Comparison of ENCODE assay signal across 23 cellular contexts in genomic region chr4:105657117-105657765, GRCh38.
"Had no signal": no experiment of that assay in that cellular context is flagged by ENCODE, and none has a peak within 500 bp of the region (broad histone marks: within the 10 kb centered on the region; RNA-seq: fewer than 3 reads in every experiment).

No MANE protein-coding gene starts in this region.

- H3K79me2 ChIP-seq: hepatocyte had no signal

- H3K27ac ChIP-seq: coronary artery, esophagus muscularis mucosa, hepatocyte, left ventricle myocardium inferior, lower lobe of right lung, neural progenitor cell, ovary, suprapubic skin, thyroid gland had no signal

- ATAC-seq: left cardiac atrium; lower lobe of right lung; natural killer cell treated with Interleukin-12 subunit alpha and Interleukin-12 subunit beta and Interleukin-15 and Interleukin-18, amount 100 ng/mL, for 72 hours; right cardiac atrium had no signal

- H3K9ac ChIP-seq: neural progenitor cell had no signal

- H2AFZ ChIP-seq: hepatocyte, neural progenitor cell had no signal

- DNase-seq: effector CD4-positive, alpha-beta T cell; foreskin melanocyte; head of caudate nucleus; kidney; left cardiac atrium; left ventricle myocardium inferior; lower lobe of right lung; mesenchymal stem cell; midbrain; nucleus accumbens; ovary; right cardiac atrium; stimulated activated CD4-positive, alpha-beta T cell treated with anti-CD3 and anti-CD28 coated beads, Interleukin-2, amount 100 ng/mL, for 48 hours; stimulated activated naive CD4-positive, alpha-beta T cell treated with Interleukin-2 at 50 U/mL for 16 hours; thyroid gland had no signal

- H3K4me2 ChIP-seq: hepatocyte, neural progenitor cell, smooth muscle cell had no signal

- H3K36me3 ChIP-seq: esophagus muscularis mucosa, left ventricle myocardium inferior, lower lobe of right lung, neural progenitor cell, ovary, suprapubic skin, thyroid gland had no signal

- H3K9me3 ChIP-seq: esophagus muscularis mucosa, left ventricle myocardium inferior, lower lobe of right lung, ovary, suprapubic skin, thyroid gland had no signal

- FAIRE-seq: kidney, urothelium cell line had no signal

- H3K4me1 ChIP-seq: left ventricle myocardium inferior, lower lobe of right lung, neural progenitor cell, suprapubic skin, thyroid gland had no signal

- H3K4me3 ChIP-seq: coronary artery, esophagus muscularis mucosa, hepatocyte, left ventricle myocardium inferior, lower lobe of right lung, neural progenitor cell, ovary, smooth muscle cell, suprapubic skin, thyroid gland had no signal

- H3K27me3 ChIP-seq: esophagus muscularis mucosa, hepatocyte, ovary, suprapubic skin, thyroid gland had no signal
